In genomic region chr14:99980299-99980698, GRCh38 we compare ENCODE assay signal across 21 cellular contexts.
"Had no signal": no experiment of that assay in that cellular context is flagged by ENCODE, and none has a peak within 500 bp of the region (broad histone marks: within the 10 kb centered on the region; RNA-seq: fewer than 3 reads in every experiment).

No MANE protein-coding gene starts in this region.

- H3K27ac Mint-ChIP-seq: activated B cell treated with CpG ODN at 0.5 μM for 24 hours; activated CD4-positive, alpha-beta T cell treated with anti-CD3 and anti-CD28 coated beads for 36 hours; activated naive CD4-positive, alpha-beta T cell treated with anti-CD3 and anti-CD28 coated beads for 36 hours; activated naive CD8-positive, alpha-beta T cell treated with anti-CD3 and anti-CD28 coated beads, Interleukin-2, amount 10 ng/mL, durations not matched to agents 7 days and 5 days; naive thymus-derived CD8-positive, alpha-beta T cell; T-helper 1 cell treated with Interleukin-12 subunit alpha and Interleukin-12 subunit beta and Interleukin-4 antibody, amounts not matched to agents 30 μg/mL and 1 μg/mL, for 36 hours had no signal

- H3K36me3 Mint-ChIP-seq: naive thymus-derived CD8-positive, alpha-beta T cell had no signal

- H3K4me3 Mint-ChIP-seq: activated B cell treated with CpG ODN at 0.5 μM for 24 hours; activated CD4-positive, alpha-beta T cell treated with anti-CD3 and anti-CD28 coated beads for 36 hours; activated naive CD4-positive, alpha-beta T cell treated with anti-CD3 and anti-CD28 coated beads for 36 hours; activated naive CD8-positive, alpha-beta T cell treated with anti-CD3 and anti-CD28 coated beads, Interleukin-2, amount 10 ng/mL, durations not matched to agents 7 days and 5 days; naive thymus-derived CD8-positive, alpha-beta T cell; T-helper 1 cell treated with Interleukin-12 subunit alpha and Interleukin-12 subunit beta and Interleukin-4 antibody, amounts not matched to agents 30 μg/mL and 1 μg/mL, for 36 hours had no signal

- H3K27me3 Mint-ChIP-seq: activated CD4-positive, alpha-beta T cell treated with anti-CD3 and anti-CD28 coated beads for 36 hours; activated naive CD8-positive, alpha-beta T cell treated with anti-CD3 and anti-CD28 coated beads, Interleukin-2, amount 10 ng/mL, durations not matched to agents 7 days and 5 days; naive thymus-derived CD8-positive, alpha-beta T cell had no signal

- H3K4me3 ChIP-seq: cardiac muscle cell, lung, tibial nerve had no signal

- ATAC-seq: activated CD4-positive, alpha-beta T cell treated with anti-CD3 and anti-CD28 coated beads for 36 hours; naive thymus-derived CD8-positive, alpha-beta T cell; right cardiac atrium; stimulated activated naive CD8-positive, alpha-beta T cell treated with anti-CD3 and anti-CD28 coated beads, Interleukin-15, Interleukin-2, amounts not matched to agents 100 U/mL and 50 U/mL, for 24 hours had no signal

- H3K4me1 Mint-ChIP-seq: activated B cell treated with CpG ODN at 0.5 μM for 24 hours had no signal

- H3K27me3 ChIP-seq: cardiac muscle cell, tibial nerve had no signal

- H3K36me3 ChIP-seq: cardiac muscle cell had no signal

- H3K27ac ChIP-seq: cardiac muscle cell, tibial nerve had no signal

- H3K9me3 Mint-ChIP-seq: activated B cell treated with CpG ODN at 0.5 μM for 24 hours; activated naive CD8-positive, alpha-beta T cell treated with anti-CD3 and anti-CD28 coated beads, Interleukin-2, amount 10 ng/mL, durations not matched to agents 7 days and 5 days; naive thymus-derived CD8-positive, alpha-beta T cell; T-helper 1 cell treated with Interleukin-12 subunit alpha and Interleukin-12 subunit beta and Interleukin-4 antibody, amounts not matched to agents 30 μg/mL and 1 μg/mL, for 36 hours had no signal

- DNase-seq: activated B cell treated with CpG ODN at 0.5 μM for 24 hours; activated CD4-positive, alpha-beta T cell treated with anti-CD3 and anti-CD28 coated beads for 36 hours; activated CD4-positive, alpha-beta T cell treated with anti-CD3 and anti-CD28 coated beads, Interleukin-2, amount 50 U/mL, for 48 hours; activated naive CD4-positive, alpha-beta T cell treated with anti-CD3 and anti-CD28 coated beads for 36 hours; activated naive CD8-positive, alpha-beta T cell treated with anti-CD3 and anti-CD28 coated beads, Interleukin-2, amount 10 ng/mL, durations not matched to agents 7 days and 5 days; activated T-cell treated with anti-CD3 and anti-CD28 coated beads, Interleukin-2, amount 50 U/mL, for 48 hours; amygdala; effector CD4-positive, alpha-beta T cell; erythroblast; foreskin fibroblast; kidney; naive thymus-derived CD8-positive, alpha-beta T cell; right cardiac atrium; stimulated activated CD4-positive, alpha-beta T cell treated with anti-CD3 and anti-CD28 coated beads, Interleukin-12 subunit alpha, Interleukin-12 subunit beta, amount 100 ng/mL, for 4 hours; stimulated activated CD4-positive, alpha-beta T cell treated with anti-CD3 and anti-CD28 coated beads, Interleukin-4, amount 100 ng/mL, for 4 hours; stimulated activated naive CD8-positive, alpha-beta T cell treated with anti-CD3 and anti-CD28 coated beads, Interleukin-15, Interleukin-2, amounts not matched to agents 100 U/mL and 50 U/mL, for 24 hours; T1000 had no signal
